Comparison of ENCODE assay signal across 2 cellular contexts in the genomic region with DNA sequence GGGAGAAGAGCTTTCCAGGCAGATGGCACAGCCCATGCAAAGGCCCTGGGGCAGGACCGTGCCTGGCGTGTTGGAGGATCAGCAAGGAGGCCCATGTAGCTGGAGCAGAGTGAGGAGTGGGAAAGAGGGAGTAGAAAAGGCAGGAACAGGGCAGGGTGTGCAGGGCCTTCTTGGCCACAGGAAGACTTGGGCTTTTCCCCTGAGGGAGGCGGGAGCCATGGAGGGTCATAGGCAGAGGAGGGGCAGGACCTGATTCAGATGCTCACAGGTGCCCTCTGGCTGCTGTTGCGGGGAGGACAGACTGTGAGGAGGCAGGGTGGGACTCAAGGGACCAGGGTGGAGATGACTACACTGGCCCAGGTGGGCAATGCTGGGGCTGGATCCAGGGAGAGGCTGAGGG.
A peak's percentile ranks its signal among the peaks of the same experiment; 100 is the strongest.
TF ChIP-seq lines count a peak whose summit lies in the region.

No MANE protein-coding gene starts in this region.

TF ChIP-seq in K562, 482 proteins besides CTCF, POLR2A, EP300 and RAD21:
- TF ChIP-seq ZFPM2 (CRISPR knock-in tag; IDR thresholded peaks at IDR 0.05) = no peak
- no peak for TF ChIP-seq MCM5 (IDR thresholded peaks at IDR 0.05; ENCODE audit: low read depth)
- 0 out of 4 replicates have a peak, but pooled peaks of 1 of the 2 experiments have one; percentile 18 for TF ChIP-seq RCOR1 (IDR thresholded peaks at IDR 0.05; ENCODE audit: borderline replicate concordance in 1 of 2, low read depth in 2 of 2, low read length in 2 of 2)
- TF ChIP-seq, protein P1, sequence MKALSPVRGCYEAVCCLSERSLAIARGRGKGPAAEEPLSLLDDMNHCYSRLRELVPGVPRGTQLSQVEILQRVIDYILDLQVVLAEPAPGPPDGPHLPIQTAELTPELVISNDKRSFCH (CRISPR knock-in tag; IDR thresholded peaks at IDR 0.05) = no peak
- TF ChIP-seq, protein P1 (tag; IDR thresholded peaks at IDR 0.05) = 0 out of 2 replicates have a peak, but pooled peaks have one; percentile 22
- TF ChIP-seq HDAC2 (IDR thresholded peaks at IDR 0.05) = peak; percentile 82
- TF ChIP-seq SMARCA5 (IDR thresholded peaks at IDR 0.05) = peak; percentile 100
- TF ChIP-seq PTBP1 (IDR thresholded peaks at IDR 0.05; ENCODE audit: low read depth, low read length) = peak; percentile 93
- peak; percentile 94 for TF ChIP-seq ZFP36 (IDR thresholded peaks at IDR 0.05; ENCODE audit: low read depth, low read length, partially characterized antibody)
- TF ChIP-seq BCOR (IDR thresholded peaks at IDR 0.05) = peak; percentile 97
- no peak for TF ChIP-seq SREBF1 (IDR thresholded peaks at IDR 0.05; ENCODE audit: borderline replicate concordance, low read depth, low read length)
- peak; percentile 78 to 89 for TF ChIP-seq KDM1A (IDR thresholded peaks at IDR 0.05)
- TF ChIP-seq HDAC1 (IDR thresholded peaks at IDR 0.05) = 0 out of 4 replicates have a peak, but pooled peaks of 1 of the 2 experiments have one; percentile 35
- peak; percentile 80 for TF ChIP-seq RBM25 (IDR thresholded peaks at IDR 0.05; ENCODE audit: low read depth, low read length, severe bottlenecking)
- TF ChIP-seq SMC3 (conservative IDR thresholded peaks at IDR 0.05; ENCODE audit: insufficient read depth, low read depth, low read length) = peak; percentile 28; the same call in 1 of the 2 replicates
- no peak for TF ChIP-seq SMARCA4 (IDR thresholded peaks at IDR 0.05)
TF ChIP-seq in K562: peak in this region for 11.

TF ChIP-seq in GM12891, 5 proteins besides CTCF, POLR2A, EP300 and RAD21:
- no peak for TF ChIP-seq SPI1 (IDR thresholded peaks at IDR 0.05; ENCODE audit: low read depth, low read length)
- TF ChIP-seq TAF1 (IDR thresholded peaks at IDR 0.05; ENCODE audit: low read depth, low read length) = no peak
- TF ChIP-seq PAX5 (IDR thresholded peaks at IDR 0.05; ENCODE audit: insufficient read depth, low read length, severe bottlenecking) = no peak
- no peak for TF ChIP-seq POU2F2 (IDR thresholded peaks at IDR 0.05; ENCODE audit: low read depth, low read length)
- TF ChIP-seq POLR2AphosphoS5 (IDR thresholded peaks at IDR 0.05; ENCODE audit: low read depth, low read length) = no peak
